ENCODE assay signal across 8 cellular contexts in the genomic region with DNA sequence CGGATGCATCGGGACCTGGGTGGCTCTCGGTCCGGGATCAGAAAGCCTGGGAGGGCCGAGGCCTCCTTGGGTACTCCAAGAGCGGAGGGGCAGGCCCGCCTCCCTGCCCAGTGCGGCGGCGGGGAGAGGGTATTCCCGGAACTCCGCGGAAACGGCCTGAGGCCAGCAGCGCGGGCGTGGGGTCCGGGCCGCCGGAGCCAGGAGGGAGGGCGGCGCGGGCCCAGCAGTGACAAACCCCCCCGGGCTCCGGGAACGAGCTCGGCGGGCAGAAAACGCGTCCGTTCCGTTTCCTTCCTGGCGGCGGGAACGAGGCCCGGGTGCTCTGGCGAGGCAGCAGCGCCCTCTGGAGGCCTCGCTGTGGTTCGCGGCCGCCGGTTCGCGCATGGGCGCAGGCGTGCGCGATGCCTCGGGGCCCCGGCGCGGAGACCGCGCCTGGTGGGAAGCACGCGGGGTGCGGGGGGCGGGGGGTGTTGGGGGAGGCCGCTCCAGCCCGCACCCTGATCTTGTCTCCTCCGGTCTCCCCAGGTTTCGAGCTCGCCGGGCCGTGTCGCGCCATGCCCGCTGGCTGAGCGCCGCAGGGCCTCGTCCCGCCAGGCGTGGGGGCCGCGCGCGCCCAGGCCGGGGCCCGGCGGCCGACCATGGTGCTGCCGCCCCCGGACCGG. TPM values are rescaled to one million over a fixed set of nuclear protein-coding genes. Genes with fewer than 3 reads are reported as not detected.
DNase-seq lines count a peak whose midpoint lies in the region; ATAC-seq and TF ChIP-seq lines count a peak whose summit lies in the region.

No MANE protein-coding gene starts in this region.

- H3K27ac ChIP-seq in HUES64 (ENCODE audit: low read depth, low read length) (no peak overlapping the region), RWPE1 (peak overlapping the region; percentile 62), foreskin keratinocyte (no peak overlapping the region)

- H3K9me3 Mint-ChIP-seq in stimulated activated naive CD8-positive, alpha-beta T cell treated with anti-CD3 and anti-CD28 coated beads, Interleukin-15, amount 100 ng/mL, for 72 hours: no peaks in the 10 kb centered on the region

- H3K4me3 ChIP-seq in HUES64 (ENCODE audit: low read length) (peak overlapping the region; percentile 45), neuron (ENCODE audit: low read length) (peak overlapping the region; percentile 50)

- H3K4me1 ChIP-seq in HUES64 (ENCODE audit: insufficient read depth, low read length) (no peaks in the 10 kb centered on the region), foreskin keratinocyte (no peaks in the 10 kb centered on the region), neuron (ENCODE audit: insufficient read depth, low read length) (peaks cover 3% of the 10 kb centered on the region)

- TF ChIP-seq CTCF in RWPE1 (conservative IDR thresholded peaks at IDR 0.05; ENCODE audit: low read depth) (peak; percentile 85), foreskin keratinocyte (conservative IDR thresholded peaks at IDR 0.05) (peak; percentile 95)

- H3K27me3 Mint-ChIP-seq in stimulated activated naive CD8-positive, alpha-beta T cell treated with anti-CD3 and anti-CD28 coated beads, Interleukin-15, amount 100 ng/mL, for 72 hours: peaks cover 24% of the 10 kb centered on the region

- 14% methylated on average over 84 of the region's 85 CpGs for WGBS in HUES64

- CTCF ChIA-PET in RWPE1 (lab: Yijun Ruan, JAX): interaction anchor here (0.6 to 1.6 kb wide), 16 partner anchors 9 to 979 kb away, joined by 3 to 7 read pairs (median 4); no protein-coding TSS in a partner anchor

- H3K9ac ChIP-seq in HUES64 (ENCODE audit: low read depth, low read length): no peak overlapping the region

- H3K27ac Mint-ChIP-seq in stimulated activated naive CD8-positive, alpha-beta T cell treated with anti-CD3 and anti-CD28 coated beads, Interleukin-15, amount 100 ng/mL, for 72 hours: peak overlapping the region in 1 of 2 donors; percentile 91

- DNase-seq in DMS79 treated with DMSO at 0.1 percent for 48 hours (lab: John Stamatoyannopoulos, UW) (peak; percentile 81), RWPE1 (ENCODE audit: low spot score) (peak; percentile 78), activated gamma-delta T cell (lab: John Stamatoyannopoulos, UW) (peak; percentile 66), foreskin keratinocyte (peak in 1 of 2 donors; percentile 36)
- peak; percentile 82 to 83 for DNase-seq in stimulated activated naive CD8-positive, alpha-beta T cell treated with anti-CD3 and anti-CD28 coated beads, Interleukin-15, amount 100 ng/mL, for 72 hours

- H3K9me3 ChIP-seq in HUES64 (ENCODE audit: insufficient read depth, low read depth, low read length) (peaks cover 10% of the 10 kb centered on the region; the same call in 1 of the 2 replicates), neuron (ENCODE audit: low read length) (peaks cover 2% of the 10 kb centered on the region)

- H3K4me3 Mint-ChIP-seq in stimulated activated naive CD8-positive, alpha-beta T cell treated with anti-CD3 and anti-CD28 coated beads, Interleukin-15, amount 100 ng/mL, for 72 hours: peak overlapping the region; percentile 85 to 90

- peaks cover 49% of the 10 kb centered on the region for H3K27me3 ChIP-seq in HUES64 (ENCODE audit: insufficient read depth, low read length)
- H3K27me3 ChIP-seq in foreskin keratinocyte: peaks cover 62% of the 10 kb centered on the region
- peaks cover 3% of the 10 kb centered on the region for H3K27me3 ChIP-seq in neuron (ENCODE audit: insufficient read depth, low read length)

- H3K4me1 Mint-ChIP-seq in stimulated activated naive CD8-positive, alpha-beta T cell treated with anti-CD3 and anti-CD28 coated beads, Interleukin-15, amount 100 ng/mL, for 72 hours: peaks cover 53% of the 10 kb centered on the region

- H3K36me3 ChIP-seq in HUES64 (ENCODE audit: insufficient read depth, low read length) (no peaks in the 10 kb centered on the region), neuron (ENCODE audit: insufficient read depth, low read length) (no peaks in the 10 kb centered on the region)

- POLR2A ChIA-PET in RWPE1 (lab: Yijun Ruan, JAX; ENCODE audit: low non-redundant PET): no interaction called here

- ATAC-seq in foreskin keratinocyte (peak; percentile 73), GM21381 (IDR thresholded peaks at IDR 0.05; ENCODE audit: unreplicated experiment) (no peak)
- ATAC-seq in stimulated activated naive CD8-positive, alpha-beta T cell treated with anti-CD3 and anti-CD28 coated beads, Interleukin-15, amount 100 ng/mL, for 72 hours: peak; percentile 67

- peak overlapping the region; percentile 64 for H2AFZ ChIP-seq in neuron (ENCODE audit: low read depth, low read length)

RNA-seq across cellular contexts. Expression of a gene that starts 1.9 kb away (rescaled TPM):
- 1.0 TPM for polyA plus RNA-seq in HUES64 (2013, experiment 1 of 2)
- polyA plus RNA-seq in HUES64 (2013, experiment 2 of 2): 1.7 TPM
- 0.53 and 1.3 TPM in 2 replicates for total RNA-seq in foreskin keratinocyte
- polyA plus RNA-seq in foreskin keratinocyte: 0.76 and 1.6 TPM in 2 replicates

RNA-seq across cellular contexts. Expression of a gene that starts 37.3 kb away (rescaled TPM):
- 14.3 TPM for polyA plus RNA-seq in HUES64 (2013, experiment 1 of 2)
- polyA plus RNA-seq in HUES64 (2013, experiment 2 of 2): 20.3 TPM
- 30.0 and 32.5 TPM in 2 replicates for total RNA-seq in foreskin keratinocyte
- polyA plus RNA-seq in foreskin keratinocyte: 37.7 and 41.6 TPM in 2 replicates

RNA-seq across cellular contexts. Expression of a gene that starts 41.6 kb away (rescaled TPM):
- 2.6 TPM for polyA plus RNA-seq in HUES64 (2013, experiment 1 of 2)
- 4.9 TPM for polyA plus RNA-seq in HUES64 (2013, experiment 2 of 2)
- 4.2 and 5.4 TPM in 2 replicates for total RNA-seq in foreskin keratinocyte
- polyA plus RNA-seq in foreskin keratinocyte: 9.7 and 16.0 TPM in 2 replicates

RNA-seq across cellular contexts. Expression of a gene that starts 53.7 kb away (rescaled TPM):
- polyA plus RNA-seq in HUES64 (2013, experiment 1 of 2): 11.3 TPM
- polyA plus RNA-seq in HUES64 (2013, experiment 2 of 2): 16.5 TPM
- total RNA-seq in foreskin keratinocyte: 2.2 TPM in 2 replicates
- 3.6 and 4.0 TPM in 2 replicates for polyA plus RNA-seq in foreskin keratinocyte
